Comparison of ENCODE assay signal across 34 cellular contexts in genomic region chr15:68466876-68467275, GRCh38. TPM values are rescaled to one million over a fixed set of nuclear protein-coding genes. Genes with fewer than 3 reads are reported as not detected.
"Had no signal": no experiment of that assay in that cellular context is flagged by ENCODE, and none has a peak within 500 bp of the region (broad histone marks: within the 10 kb centered on the region; RNA-seq: fewer than 3 reads in every experiment).

No MANE protein-coding gene starts in this region.

- DNase-seq: activated CD4-positive, alpha-beta T cell treated with anti-CD3 and anti-CD28 coated beads for 1 hour; activated CD4-positive, alpha-beta T cell treated with anti-CD3 and anti-CD28 coated beads, Interleukin-2, amount 10 ng/mL, durations not matched to agents 7 days and 5 days; activated CD4-positive, alpha-beta T cell treated with anti-CD3 and anti-CD28 coated beads, Interleukin-2, amount 50 U/mL, for 48 hours; activated CD4-positive, CD25-positive, alpha-beta regulatory T cell; activated CD8-positive, alpha-beta T cell treated with anti-CD3 and anti-CD28 coated beads, Interleukin-2, amount 10 ng/mL, durations not matched to agents 7 days and 5 days; activated gamma-delta T cell; activated naive CD4-positive, alpha-beta T cell treated with anti-CD3 and anti-CD28 coated beads for 36 hours; activated T-cell treated with anti-CD3 and anti-CD28 coated beads, Interleukin-2, amount 50 U/mL, for 24 hours; adrenal gland; caudate nucleus; cerebellar nuclear complex; Karpas-422; MG63; NCI-H1048; NCI-H1105 treated with DMSO at 0.1 percent for 48 hours; NCI-H1436; NCI-H1694 treated with DMSO at 0.1 percent for 48 hours; NCI-H2029; NCI-H345; NCI-H524 treated with DMSO at 0.1 percent for 48 hours; PC-3; Peyer's patch; RPMI8226; SHP77 treated with DMSO at 0.1 percent for 48 hours; SW 1271; T-helper 1 cell; T-helper 2 cell; T-helper 9 cell; WERI-Rb-1 had no signal

- H3K27ac ChIP-seq: adrenal gland, Peyer's patch, SJSA1, WERI-Rb-1 had no signal

- H3K4me1 ChIP-seq: adrenal gland, Peyer's patch, SJSA1 had no signal

- H3K4me3 ChIP-seq: adrenal gland, MG63, Peyer's patch, SJSA1 had no signal

- ATAC-seq: activated CD8-positive, alpha-beta T cell treated with anti-CD3 and anti-CD28 coated beads, Interleukin-2, amount 10 ng/mL, durations not matched to agents 7 days and 5 days; activated naive CD4-positive, alpha-beta T cell treated with anti-CD3 and anti-CD28 coated beads, Interleukin-2, amount 50 U/mL, for 72 hours; PC-3; SK-N-SH treated with all-trans-retinoic acid at 6 μM for 48 hours had no signal

- H3K9me3 ChIP-seq: adrenal gland, Peyer's patch, SJSA1 had no signal

- H3K4me3 Mint-ChIP-seq: activated CD4-positive, alpha-beta T cell treated with anti-CD3 and anti-CD28 coated beads, Interleukin-2, amount 10 ng/mL, durations not matched to agents 7 days and 5 days; activated CD8-positive, alpha-beta T cell treated with anti-CD3 and anti-CD28 coated beads, Interleukin-2, amount 10 ng/mL, durations not matched to agents 7 days and 5 days; activated naive CD4-positive, alpha-beta T cell treated with anti-CD3 and anti-CD28 coated beads for 36 hours; activated T-cell treated with anti-CD3 and anti-CD28 coated beads, Interleukin-2, amount 50 U/mL, for 24 hours; brain had no signal

- H3K36me3 Mint-ChIP-seq: activated naive CD4-positive, alpha-beta T cell treated with anti-CD3 and anti-CD28 coated beads, Interleukin-2, amount 50 U/mL, for 72 hours; brain had no signal

- H3K9me3 Mint-ChIP-seq: activated CD4-positive, alpha-beta T cell treated with anti-CD3 and anti-CD28 coated beads, Interleukin-2, amount 10 ng/mL, durations not matched to agents 7 days and 5 days; activated naive CD4-positive, alpha-beta T cell treated with anti-CD3 and anti-CD28 coated beads for 36 hours; activated naive CD4-positive, alpha-beta T cell treated with anti-CD3 and anti-CD28 coated beads, Interleukin-2, amount 50 U/mL, for 72 hours; activated T-cell treated with anti-CD3 and anti-CD28 coated beads, Interleukin-2, amount 50 U/mL, for 24 hours; activated T-helper 2 cell treated with anti-CD3 and anti-CD28 coated beads, Interferon-gamma antibody, Interleukin-2, Interleukin-4, amounts not matched to agents 10 μg/mL and 5 μg/mL and 100 μg/mL, durations not matched to agents 14 hours and 24 hours and 36 hours had no signal

- H3K27ac Mint-ChIP-seq: activated CD4-positive, alpha-beta T cell treated with anti-CD3 and anti-CD28 coated beads, Interleukin-2, amount 10 ng/mL, durations not matched to agents 7 days and 5 days; activated CD8-positive, alpha-beta T cell treated with anti-CD3 and anti-CD28 coated beads, Interleukin-2, amount 10 ng/mL, durations not matched to agents 7 days and 5 days; activated naive CD4-positive, alpha-beta T cell treated with anti-CD3 and anti-CD28 coated beads for 36 hours; activated naive CD4-positive, alpha-beta T cell treated with anti-CD3 and anti-CD28 coated beads, Interleukin-2, amount 50 U/mL, for 72 hours; activated T-cell treated with anti-CD3 and anti-CD28 coated beads, Interleukin-2, amount 50 U/mL, for 24 hours; activated T-helper 2 cell treated with anti-CD3 and anti-CD28 coated beads, Interferon-gamma antibody, Interleukin-2, Interleukin-4, amounts not matched to agents 10 μg/mL and 5 μg/mL and 100 μg/mL, durations not matched to agents 14 hours and 24 hours and 36 hours; brain had no signal

- H3K4me1 Mint-ChIP-seq: brain had no signal

- H3K36me3 ChIP-seq: adrenal gland, MG63, Peyer's patch, SJSA1, WERI-Rb-1 had no signal

- H3K27me3 ChIP-seq: adrenal gland, MG63, Peyer's patch had no signal

RNA-seq across cellular contexts. Expression of gene ITGA11, which starts 34.9 kb away (rescaled TPM):
- total RNA-seq: PC-3 had no signal
